Comparison of ENCODE assay signal across 23 cellular contexts in the genomic region with DNA sequence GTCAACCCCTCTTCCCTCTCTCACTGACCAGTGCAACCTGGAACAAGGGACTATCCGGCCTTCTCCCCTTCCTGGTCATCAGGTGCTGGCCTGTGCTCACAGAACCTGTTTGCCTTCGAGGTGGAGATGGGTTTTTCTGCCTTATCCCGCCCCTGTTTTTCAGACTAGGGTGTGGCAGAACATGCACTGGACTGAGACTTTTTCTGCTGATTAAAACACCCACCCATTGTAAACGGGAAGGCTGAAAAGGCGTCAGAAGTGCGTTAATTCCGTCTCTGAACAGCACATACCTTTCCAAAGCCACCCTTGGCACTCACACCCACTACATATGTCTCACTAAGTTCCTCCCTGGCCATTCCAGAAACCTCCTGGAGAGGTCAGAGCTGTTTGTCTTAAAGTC. TPM values are rescaled to one million over a fixed set of nuclear protein-coding genes. Genes with fewer than 3 reads are reported as not detected.
A peak's percentile ranks its signal among the peaks of the same experiment; 100 is the strongest.
DNase-seq lines count a peak whose midpoint lies in the region; ATAC-seq and TF ChIP-seq lines count a peak whose summit lies in the region.
"Had no signal": no experiment of that assay in that cellular context is flagged by ENCODE, and none has a peak within 500 bp of the region (broad histone marks: within the 10 kb centered on the region; RNA-seq: fewer than 3 reads in every experiment).

No MANE protein-coding gene starts in this region.

- peak; percentile 60 for DNase-seq in HT-29 (ENCODE audit: low spot score)
- no peak for DNase-seq in endothelial cell (ENCODE audit: low spot score)
- DNase-seq in hepatocyte (ENCODE audit: low spot score) = no peak
- DNase-seq in transverse colon = peak; percentile 66
- DNase-seq in chondrocyte (ENCODE audit: low spot score) = no peak
- DNase-seq in left cardiac atrium = no peak
- DNase-seq in Right ventricle myocardium inferior (ENCODE audit: missing footprints) = no peak
- DNase-seq: BE2C; CD4-positive, CD25-positive, alpha-beta regulatory T cell; COR-L47; GF-D8; NCI-H1417; NCI-H187; NCI-H2227 treated with DMSO at 0.1 percent for 48 hours; NCI-H510A treated with DMSO at 0.1 percent for 48 hours; NCI-H82; OCI-M1; RPMI8226 had no signal

- peak overlapping the region; percentile 36 for H3K27ac Mint-ChIP-seq in endothelial cell (ENCODE audit: unreplicated experiment)
- no peak overlapping the region for H3K27ac Mint-ChIP-seq in chondrocyte (ENCODE audit: unreplicated experiment)
- H3K27ac Mint-ChIP-seq: CD4-positive, CD25-positive, alpha-beta regulatory T cell had no signal

- H3K27ac ChIP-seq in hepatocyte (peak overlapping the region; percentile 2), transverse colon (peak overlapping the region; percentile 62 to 69 (median 66))
- H3K27ac ChIP-seq: KMS-11 had no signal

- H3K4me1 ChIP-seq in hepatocyte (ENCODE audit: insufficient read depth) (peaks cover 5% of the 10 kb centered on the region), transverse colon (peaks cover 0 to 21% (median 5%) of the 10 kb centered on the region in 4 donors)
- H3K4me1 ChIP-seq: BE2C had no signal

- TF ChIP-seq CTCF in endothelial cell (IDR thresholded peaks at IDR 0.05; ENCODE audit: unreplicated experiment) (no peak), hepatocyte (IDR thresholded peaks at IDR 0.05; ENCODE audit: poor library complexity) (no peak), transverse colon (IDR thresholded peaks at IDR 0.05) (no peak), chondrocyte (IDR thresholded peaks at IDR 0.05) (no peak)

- no peaks in the 10 kb centered on the region for H3K79me2 ChIP-seq in hepatocyte

- no peaks in the 10 kb centered on the region for H3K9me2 ChIP-seq in hepatocyte (replicated peaks; ENCODE audit: insufficient read depth)

- intact Hi-C loops in transverse colon (cut with DNase I; ENCODE audit: low total_unique reads) = no loop called here
- intact Hi-C loops in left cardiac atrium (cut with DNase I) = no loop called here
- intact Hi-C loops in Right ventricle myocardium inferior (cut with DNase I) = no loop called here

- ATAC-seq in left cardiac atrium (no peak), Right ventricle myocardium inferior (no peak)
- ATAC-seq: GM12878 had no signal

- TF ChIP-seq POLR2A in transverse colon (IDR thresholded peaks at IDR 0.05) = peak; percentile 48

- no peak overlapping the region for H3K4me2 ChIP-seq in hepatocyte
- H3K4me2 ChIP-seq: KMS-11 had no signal

- H3K9me3 Mint-ChIP-seq in endothelial cell (ENCODE audit: unreplicated experiment) (no peaks in the 10 kb centered on the region), chondrocyte (ENCODE audit: low read depth) (no peaks in the 10 kb centered on the region)

- H3K9me3 ChIP-seq in hepatocyte (ENCODE audit: low read depth) (no peaks in the 10 kb centered on the region), transverse colon (no peaks in the 10 kb centered on the region)
- H3K9me3 ChIP-seq: BE2C had no signal

- H3K4me1 Mint-ChIP-seq in endothelial cell (ENCODE audit: unreplicated experiment) = peaks cover 5% of the 10 kb centered on the region
- no peaks in the 10 kb centered on the region for H3K4me1 Mint-ChIP-seq in chondrocyte (ENCODE audit: low read depth)
- H3K4me1 Mint-ChIP-seq: CD4-positive, CD25-positive, alpha-beta regulatory T cell had no signal

- H3K27me3 Mint-ChIP-seq in endothelial cell (ENCODE audit: unreplicated experiment) (peaks cover 3% of the 10 kb centered on the region), chondrocyte (ENCODE audit: low read depth) (peaks cover 19% of the 10 kb centered on the region)

- in situ Hi-C loops in transverse colon (cut with MboI; ENCODE audit: low pct_ligation_motif_present in 1 of 4, low pct_unique_long_range_greater_than_20kb in 1 of 4, low sequenced_read_pairs in 3 of 4) = loop anchor here in 3 of 4 donors (25.0 kb wide), 3 partner anchors 157 to 293 kb away; no protein-coding TSS in a partner anchor

- H3K4me3 ChIP-seq in hepatocyte = no peak overlapping the region
- H3K4me3 ChIP-seq in transverse colon = no peak overlapping the region
- H3K4me3 ChIP-seq: GM12878 had no signal

- H2AFZ ChIP-seq in hepatocyte = no peak overlapping the region

- TF ChIP-seq EP300 in transverse colon (IDR thresholded peaks at IDR 0.05; ENCODE audit: low read depth) = no peak

- no peaks in the 10 kb centered on the region for H3K27me3 ChIP-seq in hepatocyte
- peaks cover 9% of the 10 kb centered on the region for H3K27me3 ChIP-seq in transverse colon
- H3K27me3 ChIP-seq: BE2C had no signal

- H3K36me3 Mint-ChIP-seq in endothelial cell (ENCODE audit: low read depth, unreplicated experiment) (no peaks in the 10 kb centered on the region), chondrocyte (ENCODE audit: low read depth) (no peaks in the 10 kb centered on the region)
- H3K36me3 Mint-ChIP-seq: CD4-positive, CD25-positive, alpha-beta regulatory T cell had no signal

- no peaks in the 10 kb centered on the region for H4K20me1 ChIP-seq in hepatocyte (ENCODE audit: insufficient read depth, poor library complexity, severe bottlenecking)

- 78% methylated on average over 7 of the region's 7 CpGs for WGBS in hepatocyte (ENCODE audit: low lambda C conversion rate, missing lambda C conversion rate)
- WGBS in transverse colon (ENCODE audit: low coverage in 1 of 2), 2 donors = 35 to 50% methylated on average over 4 to 7 of the region's 7 CpGs

- H3K36me3 ChIP-seq in hepatocyte (replicated peaks; ENCODE audit: insufficient read depth, low read depth) (no peaks in the 10 kb centered on the region), transverse colon (no peaks in the 10 kb centered on the region)
- H3K36me3 ChIP-seq: BE2C had no signal

- H3K4me3 Mint-ChIP-seq in endothelial cell (ENCODE audit: unreplicated experiment) = no peak overlapping the region
- no peak overlapping the region for H3K4me3 Mint-ChIP-seq in chondrocyte (ENCODE audit: unreplicated experiment)
- H3K4me3 Mint-ChIP-seq: CD4-positive, CD25-positive, alpha-beta regulatory T cell had no signal

RNA-seq across cellular contexts. Expression of a gene that starts 4.4 kb away (rescaled TPM):
- 0.61 and 1.4 TPM in 2 replicates for total RNA-seq in HT-29 (2014; rRNA removed; shearing (Covaris generic))
- total RNA-seq in endothelial cell (ENCODE audit: unreplicated experiment) = not detected
- total RNA-seq in hepatocyte = 0.12 and 0.33 TPM in 2 replicates
- not detected in 2 replicates for polyA plus RNA-seq in hepatocyte
- 10 to 100 TPM; 64.7 to 88.1 (median 72.0) TPM for total RNA-seq in transverse colon
- total RNA-seq in chondrocyte = not detected in 3 replicates
- not detected for total RNA-seq in left cardiac atrium
- total RNA-seq in Right ventricle myocardium inferior = not detected
- total RNA-seq: A172; CD4-positive, CD25-positive, alpha-beta regulatory T cell; GM12878; H1; M059J had no signal
- polyA plus RNA-seq: CD4-positive, CD25-positive, alpha-beta regulatory T cell; GM12878 had no signal

RNA-seq across cellular contexts. Expression of a gene that starts 36.9 kb away (rescaled TPM):
- total RNA-seq in HT-29 (2014; rRNA removed; shearing (Covaris generic)) = 30.5 and 30.9 TPM in 2 replicates
- total RNA-seq in endothelial cell (ENCODE audit: unreplicated experiment) = 29.7 TPM
- 25.2 and 29.1 TPM in 2 replicates for total RNA-seq in hepatocyte
- polyA plus RNA-seq in hepatocyte = 28.8 and 34.6 TPM in 2 replicates
- total RNA-seq in transverse colon = 100 to 1,000 TPM; 210 to 290 (median 214) TPM
- total RNA-seq in chondrocyte = 11.9 to 16.7 TPM (median 13.6 TPM) in 3 replicates
- total RNA-seq in left cardiac atrium = 1 to 10 TPM; 5.6 to 5.9 TPM
- total RNA-seq in Right ventricle myocardium inferior = 3.7 TPM

Comparison
In these comparisons a context has a peak if more than half of its experiments do, and no peak if none do; other contexts are left out.
1. DNase-seq: peak in HT-29 (single experiment) and transverse colon (single experiment); none in endothelial cell (single experiment), hepatocyte (single experiment), chondrocyte (single experiment), left cardiac atrium (single experiment) and Right ventricle myocardium inferior (single experiment).
2. RNA of a gene that starts 4.4 kb away (total RNA-seq): 64.7 to 88.1 TPM in transverse colon; 0.61 to 1.4 TPM in HT-29, 0.12 to 0.33 TPM in hepatocyte, not detected in endothelial cell (single experiment), not detected in chondrocyte, not detected in left cardiac atrium and not detected in Right ventricle myocardium inferior (single experiment); every median in the first group is over 10 times any median in the second.